8 cellular contexts compared by ENCODE assay signal in the genomic region with DNA sequence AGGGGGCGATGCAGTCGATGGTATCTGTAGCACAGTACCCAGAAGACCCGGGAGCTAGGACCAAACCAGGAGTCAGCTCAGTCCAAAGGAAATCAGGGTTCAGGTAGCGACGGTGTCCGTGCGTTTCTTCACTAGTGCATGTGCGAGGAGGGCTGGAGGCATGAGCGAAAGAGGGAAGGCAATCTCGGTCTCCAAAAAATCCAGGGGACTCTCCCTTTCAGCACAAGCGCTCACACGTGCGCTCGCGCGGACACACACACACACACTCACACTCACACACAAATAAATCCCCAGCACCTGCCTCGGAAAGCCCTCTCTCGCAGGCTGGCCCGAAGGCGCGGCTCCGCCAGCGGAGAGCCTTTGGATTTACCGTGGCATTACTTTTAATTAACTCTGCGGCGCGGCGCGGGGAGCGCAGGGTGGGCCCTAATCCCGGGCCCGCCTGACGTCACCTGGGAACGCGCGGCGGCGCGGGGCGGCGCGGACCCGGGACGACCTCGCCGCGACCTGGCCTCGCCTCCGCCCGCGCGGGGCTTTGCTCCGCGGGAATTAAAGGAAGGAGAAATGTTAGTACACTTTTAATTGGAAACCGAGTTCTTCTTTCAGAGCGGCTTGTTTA.
DNase-seq lines count a peak whose midpoint lies in the region; ATAC-seq and TF ChIP-seq lines count a peak whose summit lies in the region.

No MANE protein-coding gene starts in this region.

- no peak overlapping the region for H3K4me3 ChIP-seq in GM23248
- H3K4me3 ChIP-seq in right atrium auricular region = peak overlapping the region; percentile 26 to 47

- DNase-seq in GM23248 = no peak
- peak; percentile 96 for DNase-seq in NCI-H82 treated with DMSO at 0.1 percent for 48 hours (lab: John Stamatoyannopoulos, UW; ENCODE audit: unreplicated experiment)
- DNase-seq in right atrium auricular region (ENCODE audit: low spot score) = no peak
- DNase-seq in retina = peak; percentile 87
- DNase-seq in activated CD8-positive, alpha-beta T cell treated with anti-CD3 and anti-CD28 coated beads for 36 hours = no peak
- DNase-seq in activated CD4-positive, alpha-beta T cell treated with anti-CD3 and anti-CD28 coated beads, Interleukin-2, amount 50 U/mL, for 4 hours = no peak
- DNase-seq in stimulated activated CD4-positive, alpha-beta T cell treated with anti-CD3 and anti-CD28 coated beads, Interleukin-2, amount 100 ng/mL, for 24 hours = no peak

- H3K27ac Mint-ChIP-seq in activated CD8-positive, alpha-beta T cell treated with anti-CD3 and anti-CD28 coated beads for 36 hours = no peak overlapping the region

- H3K9ac ChIP-seq in GM23248 = no peak overlapping the region

- H3K4me2 ChIP-seq in GM23248 (ENCODE audit: unreplicated experiment) = peak overlapping the region; percentile 35

- no peak overlapping the region for H2AFZ ChIP-seq in GM23248

- no peaks in the 10 kb centered on the region for H3K4me1 Mint-ChIP-seq in activated CD8-positive, alpha-beta T cell treated with anti-CD3 and anti-CD28 coated beads for 36 hours (ENCODE audit: low read depth)

- H3K36me3 Mint-ChIP-seq in activated CD8-positive, alpha-beta T cell treated with anti-CD3 and anti-CD28 coated beads for 36 hours (ENCODE audit: low read depth) = no peaks in the 10 kb centered on the region

- TF ChIP-seq CTCF in right atrium auricular region (IDR thresholded peaks at IDR 0.05) = no peak
- TF ChIP-seq CTCF in activated CD8-positive, alpha-beta T cell treated with anti-CD3 and anti-CD28 coated beads for 36 hours (IDR thresholded peaks at IDR 0.05) = no peak

- H3K9me3 ChIP-seq in GM23248 (ENCODE audit: low read depth) (no peaks in the 10 kb centered on the region), right atrium auricular region (no peaks in the 10 kb centered on the region)

- 8 to 9% methylated on average over 51 to 55 of the region's 56 CpGs for WGBS in GM23248 (ENCODE audit: low coverage in 1 of 2, low lambda C conversion rate in 2 of 2, missing lambda C conversion rate in 2 of 2), 2 experiments

- H3K4me3 Mint-ChIP-seq in activated CD8-positive, alpha-beta T cell treated with anti-CD3 and anti-CD28 coated beads for 36 hours = no peak overlapping the region

- no peaks in the 10 kb centered on the region for H3K9me2 ChIP-seq in GM23248 (ENCODE audit: insufficient read depth)

- H3K36me3 ChIP-seq in GM23248 (ENCODE audit: low read depth) (no peaks in the 10 kb centered on the region), right atrium auricular region (no peaks in the 10 kb centered on the region)

- peaks cover 41% of the 10 kb centered on the region for H3K27me3 Mint-ChIP-seq in activated CD8-positive, alpha-beta T cell treated with anti-CD3 and anti-CD28 coated beads for 36 hours

- peaks cover 22% of the 10 kb centered on the region for H3K27me3 ChIP-seq in GM23248 (replicated peaks; ENCODE audit: insufficient read depth)
- peaks cover 4 to 7% of the 10 kb centered on the region in 2 donors for H3K27me3 ChIP-seq in right atrium auricular region

- POLR2A ChIA-PET in activated CD8-positive, alpha-beta T cell treated with anti-CD3 and anti-CD28 coated beads for 36 hours (lab: Charles Lee) = no interaction called here

- no peaks in the 10 kb centered on the region for H3F3A ChIP-seq in GM23248 (ENCODE audit: insufficient read depth)

- in situ Hi-C loops in GM23248 (cut with MboI) = no loop called here

- H3K4me1 ChIP-seq in GM23248 (ENCODE audit: insufficient read depth) (no peaks in the 10 kb centered on the region), right atrium auricular region (peaks cover 0 to 14% of the 10 kb centered on the region in 2 donors)

- no peak for ATAC-seq in HG03354 (IDR thresholded peaks at IDR 0.05; ENCODE audit: poor library complexity, severe bottlenecking, unreplicated experiment)
- ATAC-seq in activated CD8-positive, alpha-beta T cell treated with anti-CD3 and anti-CD28 coated beads for 36 hours = no peak

- intact Hi-C loops in activated CD8-positive, alpha-beta T cell treated with anti-CD3 and anti-CD28 coated beads for 36 hours (cut with micrococcal nuclease) = loop anchor here (10.0 kb wide), 1 partner anchor 120 kb away; the partner anchor contains the start of gene LMX1A

- no peaks in the 10 kb centered on the region for H4K20me1 ChIP-seq in GM23248 (ENCODE audit: insufficient read depth)

- no peaks in the 10 kb centered on the region for H3K79me2 ChIP-seq in GM23248 (ENCODE audit: insufficient read depth)

- H3K27ac ChIP-seq in GM23248 (no peak overlapping the region), right atrium auricular region (no peak overlapping the region)

- H3K9me3 Mint-ChIP-seq in activated CD8-positive, alpha-beta T cell treated with anti-CD3 and anti-CD28 coated beads for 36 hours = no peaks in the 10 kb centered on the region

- CTCF ChIA-PET in activated CD8-positive, alpha-beta T cell treated with anti-CD3 and anti-CD28 coated beads for 36 hours (lab: Charles Lee) = no interaction called here

Comparison
In these comparisons a context has a peak if more than half of its experiments do, and no peak if none do; other contexts are left out.
1. DNase-seq: peak in NCI-H82 treated with DMSO at 0.1 percent for 48 hours (single experiment) and retina (single experiment); none in GM23248 (single experiment), right atrium auricular region (single experiment), activated CD8-positive, alpha-beta T cell treated with anti-CD3 and anti-CD28 coated beads for 36 hours (single experiment), activated CD4-positive, alpha-beta T cell treated with anti-CD3 and anti-CD28 coated beads, Interleukin-2, amount 50 U/mL, for 4 hours (0 of 2) and stimulated activated CD4-positive, alpha-beta T cell treated with anti-CD3 and anti-CD28 coated beads, Interleukin-2, amount 100 ng/mL, for 24 hours (0 of 2).